In the genomic region with DNA sequence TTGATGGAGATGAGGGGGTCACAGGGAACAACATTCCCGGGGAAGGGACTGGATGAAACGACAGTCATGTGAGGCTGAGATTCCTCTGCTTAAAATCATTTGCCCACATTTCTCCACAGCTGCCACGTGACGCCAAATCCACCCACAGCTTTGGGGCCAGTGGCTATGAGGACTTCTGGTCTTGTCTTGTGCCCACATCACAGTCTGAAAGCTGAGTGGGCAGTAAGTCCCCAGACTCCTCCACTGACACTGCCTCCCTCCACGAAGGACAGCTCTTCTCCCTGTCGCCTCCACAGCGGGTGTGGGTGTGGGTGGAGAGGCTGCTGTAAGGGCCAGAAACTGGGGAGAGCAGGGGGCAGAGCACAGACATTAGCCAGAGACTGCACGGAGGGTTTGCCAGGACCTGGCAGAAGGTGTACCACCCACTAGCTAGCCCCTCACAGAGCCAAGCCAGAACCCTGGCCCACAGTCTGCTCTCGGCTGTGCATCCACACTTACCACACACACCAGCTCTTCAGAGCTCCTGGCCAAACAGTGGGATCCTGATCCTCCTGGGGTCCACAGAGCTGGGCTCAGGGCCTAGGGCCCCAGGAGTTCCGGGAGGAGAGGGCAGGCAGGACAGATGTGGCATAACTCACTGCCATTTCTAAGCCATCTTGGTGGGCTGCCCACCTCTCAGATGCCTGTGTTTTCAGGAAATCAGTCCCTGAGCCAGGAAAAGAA, we compare ENCODE assay signal across 1 cellular context.
TF ChIP-seq lines count a peak whose summit lies in the region.

No MANE protein-coding gene starts in this region.

TF ChIP-seq in IMR-90, 13 proteins besides CTCF, POLR2A, EP300 and RAD21:
- TF ChIP-seq BHLHE40 (IDR thresholded peaks at IDR 0.05; ENCODE audit: low read depth, low read length): no peak
- TF ChIP-seq MAFK (IDR thresholded peaks at IDR 0.05; ENCODE audit: low read depth, low read length): no peak
- no peak for TF ChIP-seq CHD1 (IDR thresholded peaks at IDR 0.05; ENCODE audit: low read depth, low read length)
